Comparison of ENCODE assay signal across 8 cellular contexts in genomic region chr10:132397036-132397541, GRCh38. TPM values are rescaled to one million over a fixed set of nuclear protein-coding genes. Genes with fewer than 3 reads are reported as not detected.
DNase-seq lines count a peak whose midpoint lies in the region; ATAC-seq and TF ChIP-seq lines count a peak whose summit lies in the region.

Gene PWWP2B (plus strand): TSS chr10:132397200. CDS start chr10:132397227, 27 bp downstream.

- BruUV-seq in A673 (replicated peaks; lab: Mats Ljungman, UMichigan) = no TSS peak

- intact Hi-C loops in A673 (cut with micrococcal nuclease; ENCODE audit: unreplicated experiment) = no loop called here
- intact Hi-C loops in mucosa of descending colon (cut with DNase I, micrococcal nuclease) = no loop called here

- DNase-seq in A673 (ENCODE audit: low spot score) (peak; percentile 50), HT-29 (ENCODE audit: low spot score) (no peak), mucosa of descending colon (peak; percentile 70 to 83 (median 77)), GM10248 (ENCODE audit: extremely low spot score) (no peak)
- DNase-seq in activated CD4-positive, alpha-beta T cell treated with anti-CD3 and anti-CD28 coated beads, Interleukin-2, amount 50 U/mL, for 48 hours = peak; percentile 43 to 54

- TF ChIP-seq CTCF in A673 (conservative IDR thresholded peaks at IDR 0.05; ENCODE audit: low read depth, low read length) (no peak), mucosa of descending colon (IDR thresholded peaks at IDR 0.05) (no peak), GM10248 (IDR thresholded peaks at IDR 0.05; ENCODE audit: control extremely low read depth, extremely low read depth, low read depth, missing control alignments) (no peak)

- peaks cover 17% of the 10 kb centered on the region for H3K4me1 ChIP-seq in A673 (ENCODE audit: insufficient read depth, low read length, poor library complexity, severe bottlenecking)
- H3K4me1 ChIP-seq in endocrine pancreas (ENCODE audit: control insufficient read depth, insufficient read depth, low read length) = no peaks in the 10 kb centered on the region
- H3K4me1 ChIP-seq in mucosa of descending colon (ENCODE audit: low read depth) = peaks cover 40% of the 10 kb centered on the region
- peaks cover 46% of the 10 kb centered on the region for H3K4me1 ChIP-seq in stomach smooth muscle (ENCODE audit: control insufficient read depth, insufficient read depth, low read length)

- CTCF ChIA-PET in A673 (lab: Charles Lee) = no interaction called here
- CTCF ChIA-PET in GM10248 (lab: Yijun Ruan, JAX) = no interaction called here

- H3K27ac ChIP-seq in A673 (ENCODE audit: low read depth, low read length, poor library complexity, severe bottlenecking) = peak within 1 kb of the TSS; percentile 76
- H3K27ac ChIP-seq in stomach smooth muscle (ENCODE audit: low read length) = peak within 1 kb of the TSS; percentile 67

- POLR2A ChIA-PET in A673 (lab: Charles Lee; ENCODE audit: low non-redundant PET) (no interaction called here), GM10248 (lab: Yijun Ruan, JAX) (no interaction called here)

- H3K27me3 ChIP-seq in A673 (replicated peaks; ENCODE audit: insufficient read depth, low read depth, low read length, poor library complexity) (no peaks in the 10 kb centered on the region), endocrine pancreas (ENCODE audit: control insufficient read depth, insufficient read depth, low read length) (no peaks in the 10 kb centered on the region), stomach smooth muscle (ENCODE audit: control insufficient read depth in 1 of 2, insufficient read depth in 2 of 2, low read length in 2 of 2) (no peaks in the 10 kb centered on the region)

- no peaks in the 10 kb centered on the region for H3K36me3 ChIP-seq in A673 (ENCODE audit: insufficient read depth, low read length, poor library complexity, severe bottlenecking)
- H3K36me3 ChIP-seq in endocrine pancreas (ENCODE audit: control insufficient read depth, insufficient read depth, low read length) = no peaks in the 10 kb centered on the region
- H3K36me3 ChIP-seq in mucosa of descending colon (ENCODE audit: low read depth) = no peaks in the 10 kb centered on the region
- no peaks in the 10 kb centered on the region for H3K36me3 ChIP-seq in stomach smooth muscle (ENCODE audit: control insufficient read depth in 2 of 2, insufficient read depth in 2 of 2, low read length in 2 of 2)

- H3K4me3 ChIP-seq in A673 (ENCODE audit: low read depth, low read length, poor library complexity, severe bottlenecking) (peak within 1 kb of the TSS; percentile 69), endocrine pancreas (ENCODE audit: control insufficient read depth, insufficient read depth, low read length) (peak within 1 kb of the TSS; percentile 36), mucosa of descending colon (peak within 1 kb of the TSS; percentile 77), stomach smooth muscle (ENCODE audit: low read length in 2 of 2) (peak within 1 kb of the TSS; percentile 55 to 81)

- H3K9ac ChIP-seq in endocrine pancreas (ENCODE audit: control insufficient read depth, insufficient read depth, low read length) (peak within 1 kb of the TSS; percentile 54), stomach smooth muscle (ENCODE audit: low read length in 2 of 2) (peak within 1 kb of the TSS; percentile 59 to 69)

- ATAC-seq in GM19324 (IDR thresholded peaks at IDR 0.05; ENCODE audit: low FRiP score, unreplicated experiment) = peak; percentile 63
- ATAC-seq in mucosa of descending colon = peak; percentile 4

- no peaks in the 10 kb centered on the region for H3K9me3 ChIP-seq in A673 (ENCODE audit: low read depth, low read length, poor library complexity, severe bottlenecking)
- no peaks in the 10 kb centered on the region for H3K9me3 ChIP-seq in endocrine pancreas (ENCODE audit: control insufficient read depth, low read length)
- no peaks in the 10 kb centered on the region for H3K9me3 ChIP-seq in mucosa of descending colon
- no peaks in the 10 kb centered on the region for H3K9me3 ChIP-seq in stomach smooth muscle (ENCODE audit: control insufficient read depth in 2 of 2, low read length in 2 of 2)

RNA-seq across cellular contexts. Expression of gene PWWP2B, which starts in this region (rescaled TPM):
- total RNA-seq in A673 (2021) = 18.6 and 21.2 TPM in 2 replicates
- total RNA-seq in HT-29 (2014; rRNA removed; shearing (Covaris generic)) = 73.4 and 79.9 TPM in 2 replicates
- 10 to 100 TPM; 37.7 to 55.6 (median 41.7) TPM for total RNA-seq in mucosa of descending colon

Comparison
In these comparisons a context has a peak if more than half of its experiments do, and no peak if none do; other contexts are left out.
1. DNase-seq: peak in A673 (single experiment), activated CD4-positive, alpha-beta T cell treated with anti-CD3 and anti-CD28 coated beads, Interleukin-2, amount 50 U/mL, for 48 hours (2 of 2) and mucosa of descending colon (3 of 3); none in HT-29 (single experiment) and GM10248 (single experiment).
2. Peak in every context shown above with its lines, with median percentiles within 50 percentile points of each other: H3K4me3 ChIP-seq.